9 cellular contexts compared by ENCODE assay signal in the genomic region with DNA sequence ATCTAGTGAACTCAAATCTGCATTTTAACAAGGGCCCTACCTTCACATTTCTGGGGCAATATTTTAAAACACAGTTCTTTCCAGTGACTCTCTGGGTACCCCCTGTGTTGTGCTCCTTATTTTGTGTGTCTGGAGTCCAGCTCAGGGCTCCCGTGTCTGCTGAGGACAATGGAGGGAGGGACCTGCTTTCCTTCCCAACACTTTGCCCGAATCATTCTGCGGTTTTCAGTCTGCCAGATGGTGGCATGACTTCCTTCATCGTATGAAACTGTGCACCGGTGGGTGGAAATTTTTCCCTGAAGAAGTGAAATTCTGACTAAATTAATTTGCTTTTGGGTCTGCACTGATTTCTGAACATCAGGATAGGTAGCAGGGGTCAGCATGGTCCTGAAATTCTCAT.
DNase-seq lines count a peak whose midpoint lies in the region; ATAC-seq and TF ChIP-seq lines count a peak whose summit lies in the region.
"Had no signal": no experiment of that assay in that cellular context is flagged by ENCODE, and none has a peak within 500 bp of the region (broad histone marks: within the 10 kb centered on the region; RNA-seq: fewer than 3 reads in every experiment).

No MANE protein-coding gene starts in this region.

- peaks cover 20% of the 10 kb centered on the region for H3K4me1 Mint-ChIP-seq in activated naive CD8-positive, alpha-beta T cell (ENCODE audit: low read depth)
- H3K4me1 Mint-ChIP-seq in activated naive CD8-positive, alpha-beta T cell treated with anti-CD3 and anti-CD28 coated beads for 36 hours: peaks cover 11% of the 10 kb centered on the region
- H3K4me1 Mint-ChIP-seq in activated naive CD8-positive, alpha-beta T cell treated with anti-CD3 and anti-CD28 coated beads, Interleukin-2, amount 50 U/mL, for 24 hours: peaks cover 19% of the 10 kb centered on the region

- no peak for TF ChIP-seq CTCF in transverse colon (IDR thresholded peaks at IDR 0.05)
- TF ChIP-seq CTCF in MM.1S (IDR thresholded peaks at IDR 0.05; ENCODE audit: low read length): no peak

- H3K27me3 Mint-ChIP-seq in activated naive CD8-positive, alpha-beta T cell: no peaks in the 10 kb centered on the region
- H3K27me3 Mint-ChIP-seq in activated naive CD8-positive, alpha-beta T cell treated with anti-CD3 and anti-CD28 coated beads for 36 hours: no peaks in the 10 kb centered on the region
- no peaks in the 10 kb centered on the region for H3K27me3 Mint-ChIP-seq in activated naive CD8-positive, alpha-beta T cell treated with anti-CD3 and anti-CD28 coated beads, Interleukin-2, amount 50 U/mL, for 24 hours

- peak; percentile 10 for ATAC-seq in activated naive CD8-positive, alpha-beta T cell treated with anti-CD3 and anti-CD28 coated beads, Interleukin-2, amount 50 U/mL, for 24 hours

- DNase-seq in activated naive CD8-positive, alpha-beta T cell treated with anti-CD3 and anti-CD28 coated beads for 36 hours: no peak
- peak; percentile 27 for DNase-seq in NCI-H2227 (lab: John Stamatoyannopoulos, UW; ENCODE audit: unreplicated experiment)
- DNase-seq in activated naive CD8-positive, alpha-beta T cell treated with anti-CD3 and anti-CD28 coated beads, Interleukin-2, amount 50 U/mL, for 24 hours: no peak
- DNase-seq in transverse colon: no peak
- DNase-seq in MM.1S: no peak
- no peak for DNase-seq in LoVo (ENCODE audit: low spot score)
- DNase-seq in head of caudate nucleus: no peak
- DNase-seq: pancreas had no signal

- WGBS in transverse colon (ENCODE audit: low coverage in 1 of 2), 2 donors: 71 to 86% methylated on average over 4 to 5 of the region's 5 CpGs

- H3K9me3 Mint-ChIP-seq in activated naive CD8-positive, alpha-beta T cell (ENCODE audit: low read depth): peaks cover 4% of the 10 kb centered on the region
- H3K9me3 Mint-ChIP-seq in activated naive CD8-positive, alpha-beta T cell treated with anti-CD3 and anti-CD28 coated beads for 36 hours: no peaks in the 10 kb centered on the region
- no peaks in the 10 kb centered on the region for H3K9me3 Mint-ChIP-seq in activated naive CD8-positive, alpha-beta T cell treated with anti-CD3 and anti-CD28 coated beads, Interleukin-2, amount 50 U/mL, for 24 hours

- H3K36me3 Mint-ChIP-seq in activated naive CD8-positive, alpha-beta T cell: peaks cover 2% of the 10 kb centered on the region
- H3K36me3 Mint-ChIP-seq in activated naive CD8-positive, alpha-beta T cell treated with anti-CD3 and anti-CD28 coated beads for 36 hours: no peaks in the 10 kb centered on the region
- H3K36me3 Mint-ChIP-seq in activated naive CD8-positive, alpha-beta T cell treated with anti-CD3 and anti-CD28 coated beads, Interleukin-2, amount 50 U/mL, for 24 hours (ENCODE audit: low read depth): no peaks in the 10 kb centered on the region

- peak overlapping the region; percentile 73 for H3K4me3 Mint-ChIP-seq in activated naive CD8-positive, alpha-beta T cell
- no peak overlapping the region for H3K4me3 Mint-ChIP-seq in activated naive CD8-positive, alpha-beta T cell treated with anti-CD3 and anti-CD28 coated beads for 36 hours
- H3K4me3 Mint-ChIP-seq in activated naive CD8-positive, alpha-beta T cell treated with anti-CD3 and anti-CD28 coated beads, Interleukin-2, amount 50 U/mL, for 24 hours: peak overlapping the region; percentile 52

- no peak overlapping the region for H3K9ac ChIP-seq in MM.1S (ENCODE audit: low read length)

- no peak overlapping the region for H2AFZ ChIP-seq in MM.1S (ENCODE audit: low read length)

- H4K20me1 ChIP-seq in MM.1S (ENCODE audit: insufficient read depth, low read length): no peaks in the 10 kb centered on the region

- intact Hi-C loops in transverse colon (cut with DNase I; ENCODE audit: low total_unique reads) (no loop called here), head of caudate nucleus (cut with DNase I) (no loop called here)

- H3K4me2 ChIP-seq in MM.1S (ENCODE audit: low read depth, low read length): no peak overlapping the region

- no peak overlapping the region for H3K4me3 ChIP-seq in transverse colon
- H3K4me3 ChIP-seq in MM.1S (ENCODE audit: low read length): no peak overlapping the region
- H3K4me3 ChIP-seq: pancreas had no signal

- H3K36me3 ChIP-seq in transverse colon (no peaks in the 10 kb centered on the region), MM.1S (replicated peaks; ENCODE audit: insufficient read depth, low read length) (no peaks in the 10 kb centered on the region)
- H3K36me3 ChIP-seq: pancreas had no signal

- TF ChIP-seq POLR2A in transverse colon (IDR thresholded peaks at IDR 0.05): no peak

- in situ Hi-C loops in transverse colon (cut with MboI; ENCODE audit: low pct_ligation_motif_present in 1 of 4, low pct_unique_long_range_greater_than_20kb in 1 of 4, low sequenced_read_pairs in 3 of 4): no loop called here

- H3K27me3 ChIP-seq in transverse colon (no peaks in the 10 kb centered on the region), MM.1S (replicated peaks; ENCODE audit: insufficient read depth, low read length) (no peaks in the 10 kb centered on the region)
- H3K27me3 ChIP-seq: pancreas had no signal

- H3K27ac Mint-ChIP-seq in activated naive CD8-positive, alpha-beta T cell: no peak overlapping the region
- H3K27ac Mint-ChIP-seq in activated naive CD8-positive, alpha-beta T cell treated with anti-CD3 and anti-CD28 coated beads for 36 hours: no peak overlapping the region
- H3K27ac Mint-ChIP-seq in activated naive CD8-positive, alpha-beta T cell treated with anti-CD3 and anti-CD28 coated beads, Interleukin-2, amount 50 U/mL, for 24 hours: no peak overlapping the region

- TF ChIP-seq EP300 in transverse colon (IDR thresholded peaks at IDR 0.05; ENCODE audit: low read depth): no peak

- H3K9me3 ChIP-seq in transverse colon (peaks cover 1 to 3% of the 10 kb centered on the region in 2 donors), MM.1S (replicated peaks; ENCODE audit: insufficient read depth, low read length) (no peaks in the 10 kb centered on the region)
- H3K9me3 ChIP-seq: pancreas had no signal

- H3K79me2 ChIP-seq in MM.1S (ENCODE audit: low read length): no peaks in the 10 kb centered on the region

- no peaks in the 10 kb centered on the region for H3K9me2 ChIP-seq in MM.1S (replicated peaks; ENCODE audit: insufficient read depth, low read length)

- peak overlapping the region; percentile 4 to 53 (median 46) for H3K27ac ChIP-seq in transverse colon
- H3K27ac ChIP-seq in MM.1S (ENCODE audit: low read length): no peak overlapping the region
- H3K27ac ChIP-seq: pancreas had no signal

- peaks cover 0 to 14% (median 3%) of the 10 kb centered on the region in 4 donors for H3K4me1 ChIP-seq in transverse colon
- no peaks in the 10 kb centered on the region for H3K4me1 ChIP-seq in MM.1S (ENCODE audit: low read length)

- no peaks in the 10 kb centered on the region for H3F3A ChIP-seq in MM.1S (ENCODE audit: insufficient read depth, low read length)
